ENCODE assay signal across 1 cellular context in genomic region chr20:58850693-58851174, GRCh38.
TF ChIP-seq lines count a peak whose summit lies in the region.

TSS of gene GNAS-AS1 (minus strand) at chr20:58850902.

TF ChIP-seq in GM12878, 131 proteins besides CTCF, POLR2A, EP300 and RAD21 (continued from another document):
- peak; percentile 64; the same call in 1 of the 2 replicates for TF ChIP-seq IRF3 (IDR thresholded peaks at IDR 0.05)
- 0 out of 2 replicates have a peak, but pooled peaks have one; percentile 38 for TF ChIP-seq SIN3A (IDR thresholded peaks at IDR 0.05; ENCODE audit: low read depth, low read length)
- TF ChIP-seq NFIC (IDR thresholded peaks at IDR 0.05; ENCODE audit: low read depth, low read length), result no peak
- no peak for TF ChIP-seq NFXL1 (IDR thresholded peaks at IDR 0.05; ENCODE audit: borderline replicate concordance)
- TF ChIP-seq FOS (IDR thresholded peaks at IDR 0.05; ENCODE audit: borderline replicate concordance, extremely low read depth, insufficient read length), result peak; percentile 33
- TF ChIP-seq SUZ12 (IDR thresholded peaks at IDR 0.05; ENCODE audit: unreplicated experiment), result no peak
- TF ChIP-seq CHD2 (IDR thresholded peaks at IDR 0.05; ENCODE audit: borderline replicate concordance, low read depth, low read length), result peak; percentile 70; the same call in 1 of the 2 replicates
- TF ChIP-seq YY1 (IDR thresholded peaks at IDR 0.05; ENCODE audit: low read depth, low read length), result peak; percentile 44; the same call in 1 of the 2 replicates
- TF ChIP-seq, protein P1, sequence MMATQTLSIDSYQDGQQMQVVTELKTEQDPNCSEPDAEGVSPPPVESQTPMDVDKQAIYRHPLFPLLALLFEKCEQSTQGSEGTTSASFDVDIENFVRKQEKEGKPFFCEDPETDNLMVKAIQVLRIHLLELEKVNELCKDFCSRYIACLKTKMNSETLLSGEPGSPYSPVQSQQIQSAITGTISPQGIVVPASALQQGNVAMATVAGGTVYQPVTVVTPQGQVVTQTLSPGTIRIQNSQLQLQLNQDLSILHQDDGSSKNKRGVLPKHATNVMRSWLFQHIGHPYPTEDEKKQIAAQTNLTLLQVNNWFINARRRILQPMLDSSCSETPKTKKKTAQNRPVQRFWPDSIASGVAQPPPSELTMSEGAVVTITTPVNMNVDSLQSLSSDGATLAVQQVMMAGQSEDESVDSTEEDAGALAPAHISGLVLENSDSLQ (IDR thresholded peaks at IDR 0.05), result peak; percentile 98
- peak; percentile 72 for TF ChIP-seq NR2C1 (IDR thresholded peaks at IDR 0.05)
- no peak for TF ChIP-seq IKZF2 (IDR thresholded peaks at IDR 0.05)
- TF ChIP-seq, protein P2, sequence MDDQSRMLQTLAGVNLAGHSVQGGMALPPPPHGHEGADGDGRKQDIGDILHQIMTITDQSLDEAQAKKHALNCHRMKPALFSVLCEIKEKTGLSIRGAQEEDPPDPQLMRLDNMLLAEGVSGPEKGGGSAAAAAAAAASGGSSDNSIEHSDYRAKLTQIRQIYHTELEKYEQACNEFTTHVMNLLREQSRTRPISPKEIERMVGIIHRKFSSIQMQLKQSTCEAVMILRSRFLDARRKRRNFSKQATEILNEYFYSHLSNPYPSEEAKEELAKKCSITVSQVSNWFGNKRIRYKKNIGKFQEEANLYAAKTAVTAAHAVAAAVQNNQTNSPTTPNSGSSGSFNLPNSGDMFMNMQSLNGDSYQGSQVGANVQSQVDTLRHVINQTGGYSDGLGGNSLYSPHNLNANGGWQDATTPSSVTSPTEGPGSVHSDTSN (IDR thresholded peaks at IDR 0.05; ENCODE audit: insufficient replicate concordance, low read depth, low read length), result peak; percentile 97
- TF ChIP-seq, protein P3, sequence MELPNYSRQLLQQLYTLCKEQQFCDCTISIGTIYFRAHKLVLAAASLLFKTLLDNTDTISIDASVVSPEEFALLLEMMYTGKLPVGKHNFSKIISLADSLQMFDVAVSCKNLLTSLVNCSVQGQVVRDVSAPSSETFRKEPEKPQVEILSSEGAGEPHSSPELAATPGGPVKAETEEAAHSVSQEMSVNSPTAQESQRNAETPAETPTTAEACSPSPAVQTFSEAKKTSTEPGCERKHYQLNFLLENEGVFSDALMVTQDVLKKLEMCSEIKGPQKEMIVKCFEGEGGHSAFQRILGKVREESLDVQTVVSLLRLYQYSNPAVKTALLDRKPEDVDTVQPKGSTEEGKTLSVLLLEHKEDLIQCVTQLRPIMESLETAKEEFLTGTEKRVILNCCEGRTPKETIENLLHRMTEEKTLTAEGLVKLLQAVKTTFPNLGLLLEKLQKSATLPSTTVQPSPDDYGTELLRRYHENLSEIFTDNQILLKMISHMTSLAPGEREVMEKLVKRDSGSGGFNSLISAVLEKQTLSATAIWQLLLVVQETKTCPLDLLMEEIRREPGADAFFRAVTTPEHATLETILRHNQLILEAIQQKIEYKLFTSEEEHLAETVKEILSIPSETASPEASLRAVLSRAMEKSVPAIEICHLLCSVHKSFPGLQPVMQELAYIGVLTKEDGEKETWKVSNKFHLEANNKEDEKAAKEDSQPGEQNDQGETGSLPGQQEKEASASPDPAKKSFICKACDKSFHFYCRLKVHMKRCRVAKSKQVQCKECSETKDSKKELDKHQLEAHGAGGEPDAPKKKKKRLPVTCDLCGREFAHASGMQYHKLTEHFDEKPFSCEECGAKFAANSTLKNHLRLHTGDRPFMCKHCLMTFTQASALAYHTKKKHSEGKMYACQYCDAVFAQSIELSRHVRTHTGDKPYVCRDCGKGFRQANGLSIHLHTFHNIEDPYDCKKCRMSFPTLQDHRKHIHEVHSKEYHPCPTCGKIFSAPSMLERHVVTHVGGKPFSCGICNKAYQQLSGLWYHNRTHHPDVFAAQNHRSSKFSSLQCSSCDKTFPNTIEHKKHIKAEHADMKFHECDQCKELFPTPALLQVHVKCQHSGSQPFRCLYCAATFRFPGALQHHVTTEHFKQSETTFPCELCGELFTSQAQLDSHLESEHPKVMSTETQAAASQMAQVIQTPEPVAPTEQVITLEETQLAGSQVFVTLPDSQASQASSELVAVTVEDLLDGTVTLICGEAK (IDR thresholded peaks at IDR 0.05; ENCODE audit: borderline replicate concordance), result peak; percentile 91
